2 cellular contexts compared by ENCODE assay signal in genomic region chr3:101253429-101253828, GRCh38.
TF ChIP-seq lines count a peak whose summit lies in the region.

No MANE protein-coding gene starts in this region.

TF ChIP-seq in GM23338, 12 proteins besides CTCF, POLR2A, EP300 and RAD21:
- TF ChIP-seq STAT1 (IDR thresholded peaks at IDR 0.05; ENCODE audit: unreplicated experiment): no peak
- no peak for TF ChIP-seq NANOG (IDR thresholded peaks at IDR 0.05; ENCODE audit: borderline replicate concordance)
- TF ChIP-seq EZH2phosphoT487 (IDR thresholded peaks at IDR 0.05; ENCODE audit: unreplicated experiment): no peak
- TF ChIP-seq REST (IDR thresholded peaks at IDR 0.05; ENCODE audit: unreplicated experiment): no peak
- TF ChIP-seq ETS1 (IDR thresholded peaks at IDR 0.05): no peak
- no peak for TF ChIP-seq ZNF331 (CRISPR knock-in tag; IDR thresholded peaks at IDR 0.05; ENCODE audit: low read depth)
- no peak for TF ChIP-seq POLR2AphosphoS5 (IDR thresholded peaks at IDR 0.05; ENCODE audit: low read depth)
- TF ChIP-seq ZNF114 (CRISPR knock-in tag; IDR thresholded peaks at IDR 0.05): no peak
- TF ChIP-seq CREB1 (CRISPR knock-in tag; IDR thresholded peaks at IDR 0.05; ENCODE audit: low read depth): no peak
- no peak for TF ChIP-seq EZH2 (IDR thresholded peaks at IDR 0.05; ENCODE audit: low read depth, unreplicated experiment)
- no peak for TF ChIP-seq ZNF462 (CRISPR knock-in tag; IDR thresholded peaks at IDR 0.05)
- TF ChIP-seq JUNB (IDR thresholded peaks at IDR 0.05; ENCODE audit: unreplicated experiment): no peak
TF ChIP-seq in GM23338: peak in this region for 0.

TF ChIP-seq in H1, 55 proteins besides CTCF, POLR2A, EP300 and RAD21:
- TF ChIP-seq HDAC6 (IDR thresholded peaks at IDR 0.05; ENCODE audit: low read depth, low read length) (no peak), ZNF274 (IDR thresholded peaks at IDR 0.05; ENCODE audit: borderline replicate concordance, extremely low read depth, low read length) (no peak)
TF ChIP-seq in H1: peak in this region for 0.
